In genomic region chr16:51025588-51026290, GRCh38 we compare ENCODE assay signal across 32 cellular contexts.
"Had no signal": no experiment of that assay in that cellular context is flagged by ENCODE, and none has a peak within 500 bp of the region (broad histone marks: within the 10 kb centered on the region; RNA-seq: fewer than 3 reads in every experiment).

No MANE protein-coding gene starts in this region.

- H3K27ac Mint-ChIP-seq: activated CD4-positive, alpha-beta memory T cell treated with anti-CD3 and anti-CD28 coated beads, Interleukin-2, amount 10 ng/mL, durations not matched to agents 7 days and 5 days; activated CD4-positive, alpha-beta T cell treated with anti-CD3 and anti-CD28 coated beads, Interleukin-2, amount 10 ng/mL, durations not matched to agents 7 days and 5 days; activated naive CD4-positive, alpha-beta T cell treated with anti-CD3 and anti-CD28 coated beads, Interleukin-2, amount 10 ng/mL, durations not matched to agents 7 days and 5 days; activated naive CD4-positive, alpha-beta T cell treated with anti-CD3 and anti-CD28 coated beads, Interleukin-2, amount 50 U/mL, for 72 hours; activated naive CD8-positive, alpha-beta T cell treated with anti-CD3 and anti-CD28 coated beads, Interleukin-2, amount 10 ng/mL, durations not matched to agents 7 days and 5 days; activated T-cell treated with anti-CD3 and anti-CD28 coated beads, Interleukin-2, amount 50 U/mL, for 24 hours; activated T-cell treated with anti-CD3 and anti-CD28 coated beads, Interleukin-2, amount 50 U/mL, for 72 hours; dendritic cell treated with granulocyte-macrophage colony-stimulating factor and Interleukin-4, amounts not matched to agents 40 ng/mL and 50 ng/mL, for 4 days; endodermal cell; WTC11 had no signal

- ATAC-seq: activated naive CD4-positive, alpha-beta T cell treated with anti-CD3 and anti-CD28 coated beads, Interleukin-2, amount 50 U/mL, for 72 hours; activated T-cell treated with anti-CD3 and anti-CD28 coated beads, Interleukin-2, amount 50 U/mL, for 72 hours; gastroesophageal sphincter; heart right ventricle; WTC11 had no signal

- H3K27me3 Mint-ChIP-seq: activated CD4-positive, alpha-beta memory T cell treated with anti-CD3 and anti-CD28 coated beads, Interleukin-2, amount 10 ng/mL, durations not matched to agents 7 days and 5 days had no signal

- H3K4me1 ChIP-seq: ascending aorta, breast epithelium, colonic mucosa, esophagus squamous epithelium, gastroesophageal sphincter, heart right ventricle had no signal

- H3K4me3 ChIP-seq: ascending aorta, breast epithelium, cardiac muscle cell, colonic mucosa, dorsolateral prefrontal cortex, esophagus squamous epithelium, gastroesophageal sphincter, heart right ventricle had no signal

- H3K4me1 Mint-ChIP-seq: activated CD4-positive, alpha-beta memory T cell treated with anti-CD3 and anti-CD28 coated beads, Interleukin-2, amount 10 ng/mL, durations not matched to agents 7 days and 5 days; activated CD4-positive, alpha-beta T cell treated with anti-CD3 and anti-CD28 coated beads, Interleukin-2, amount 10 ng/mL, durations not matched to agents 7 days and 5 days; activated naive CD4-positive, alpha-beta T cell treated with anti-CD3 and anti-CD28 coated beads, Interleukin-2, amount 10 ng/mL, durations not matched to agents 7 days and 5 days; activated naive CD8-positive, alpha-beta T cell treated with anti-CD3 and anti-CD28 coated beads, Interleukin-2, amount 10 ng/mL, durations not matched to agents 7 days and 5 days had no signal

- H3K4me3 Mint-ChIP-seq: activated CD4-positive, alpha-beta memory T cell treated with anti-CD3 and anti-CD28 coated beads, Interleukin-2, amount 10 ng/mL, durations not matched to agents 7 days and 5 days; activated CD4-positive, alpha-beta T cell treated with anti-CD3 and anti-CD28 coated beads, Interleukin-2, amount 10 ng/mL, durations not matched to agents 7 days and 5 days; activated naive CD4-positive, alpha-beta T cell treated with anti-CD3 and anti-CD28 coated beads, Interleukin-2, amount 10 ng/mL, durations not matched to agents 7 days and 5 days; activated naive CD8-positive, alpha-beta T cell treated with anti-CD3 and anti-CD28 coated beads, Interleukin-2, amount 10 ng/mL, durations not matched to agents 7 days and 5 days; activated T-cell treated with anti-CD3 and anti-CD28 coated beads, Interleukin-2, amount 50 U/mL, for 24 hours; activated T-cell treated with anti-CD3 and anti-CD28 coated beads, Interleukin-2, amount 50 U/mL, for 72 hours; brain; dendritic cell treated with granulocyte-macrophage colony-stimulating factor and Interleukin-4, amounts not matched to agents 40 ng/mL and 50 ng/mL, for 4 days; endodermal cell; WTC11 had no signal

- H3K36me3 Mint-ChIP-seq: activated naive CD4-positive, alpha-beta T cell treated with anti-CD3 and anti-CD28 coated beads, Interleukin-2, amount 10 ng/mL, durations not matched to agents 7 days and 5 days; activated naive CD4-positive, alpha-beta T cell treated with anti-CD3 and anti-CD28 coated beads, Interleukin-2, amount 50 U/mL, for 72 hours; activated naive CD8-positive, alpha-beta T cell treated with anti-CD3 and anti-CD28 coated beads, Interleukin-2, amount 10 ng/mL, durations not matched to agents 7 days and 5 days; brain; WTC11 had no signal

- H3K36me3 ChIP-seq: ascending aorta, breast epithelium, cardiac muscle cell, colonic mucosa, esophagus squamous epithelium, gastroesophageal sphincter, heart right ventricle had no signal

- H3K9me3 ChIP-seq: ascending aorta, breast epithelium, colonic mucosa, esophagus squamous epithelium, gastroesophageal sphincter, heart right ventricle had no signal

- DNase-seq: activated CD4-positive, alpha-beta memory T cell treated with anti-CD3 and anti-CD28 coated beads, Interleukin-2, amount 10 ng/mL, durations not matched to agents 7 days and 5 days; activated CD4-positive, alpha-beta T cell treated with anti-CD3 and anti-CD28 coated beads for 1 hour; activated CD4-positive, alpha-beta T cell treated with anti-CD3 and anti-CD28 coated beads for 4 hours; activated CD4-positive, alpha-beta T cell treated with anti-CD3 and anti-CD28 coated beads, Interleukin-2, amount 10 ng/mL, durations not matched to agents 7 days and 5 days; activated CD4-positive, alpha-beta T cell treated with anti-CD3 and anti-CD28 coated beads, Interleukin-2, amount 50 U/mL, for 4 hours; activated CD8-positive, alpha-beta memory T cell treated with anti-CD3 and anti-CD28 coated beads, Interleukin-2, amount 50 U/mL, for 48 hours; activated gamma-delta T cell; activated naive CD4-positive, alpha-beta T cell; activated naive CD4-positive, alpha-beta T cell treated with anti-CD3 and anti-CD28 coated beads, Interleukin-2, amount 10 ng/mL, durations not matched to agents 7 days and 5 days; activated naive CD8-positive, alpha-beta T cell treated with anti-CD3 and anti-CD28 coated beads, Interleukin-2, amount 10 ng/mL, durations not matched to agents 7 days and 5 days; activated T-cell treated with anti-CD3 and anti-CD28 coated beads for 4 hours; activated T-cell treated with anti-CD3 and anti-CD28 coated beads, Interleukin-2, amount 50 U/mL, for 24 hours; activated T-cell treated with anti-CD3 and anti-CD28 coated beads, Interleukin-2, amount 50 U/mL, for 72 hours; central memory CD4-positive, alpha-beta T cell; cerebellar nuclear complex; colonic mucosa; dorsolateral prefrontal cortex; effector memory CD4-positive, alpha-beta T cell; endodermal cell; esophagus squamous epithelium; foreskin melanocyte; heart right ventricle; T-helper 2 cell had no signal

- H3K27me3 ChIP-seq: ascending aorta, breast epithelium, cardiac muscle cell, colonic mucosa, gastroesophageal sphincter had no signal

- H3K27ac ChIP-seq: ascending aorta, breast epithelium, cardiac muscle cell, colonic mucosa, dorsolateral prefrontal cortex, esophagus squamous epithelium, gastroesophageal sphincter, heart right ventricle, VCaP had no signal

- H3K9me3 Mint-ChIP-seq: activated CD4-positive, alpha-beta memory T cell treated with anti-CD3 and anti-CD28 coated beads, Interleukin-2, amount 10 ng/mL, durations not matched to agents 7 days and 5 days; activated CD4-positive, alpha-beta T cell treated with anti-CD3 and anti-CD28 coated beads, Interleukin-2, amount 10 ng/mL, durations not matched to agents 7 days and 5 days; activated naive CD4-positive, alpha-beta T cell treated with anti-CD3 and anti-CD28 coated beads, Interleukin-2, amount 10 ng/mL, durations not matched to agents 7 days and 5 days; activated naive CD4-positive, alpha-beta T cell treated with anti-CD3 and anti-CD28 coated beads, Interleukin-2, amount 50 U/mL, for 72 hours; activated naive CD8-positive, alpha-beta T cell treated with anti-CD3 and anti-CD28 coated beads, Interleukin-2, amount 10 ng/mL, durations not matched to agents 7 days and 5 days; activated T-cell treated with anti-CD3 and anti-CD28 coated beads, Interleukin-2, amount 50 U/mL, for 24 hours; dendritic cell treated with granulocyte-macrophage colony-stimulating factor and Interleukin-4, amounts not matched to agents 40 ng/mL and 50 ng/mL, for 4 days; endodermal cell; WTC11 had no signal
